ENCODE assay signal across 16 cellular contexts in the genomic region with DNA sequence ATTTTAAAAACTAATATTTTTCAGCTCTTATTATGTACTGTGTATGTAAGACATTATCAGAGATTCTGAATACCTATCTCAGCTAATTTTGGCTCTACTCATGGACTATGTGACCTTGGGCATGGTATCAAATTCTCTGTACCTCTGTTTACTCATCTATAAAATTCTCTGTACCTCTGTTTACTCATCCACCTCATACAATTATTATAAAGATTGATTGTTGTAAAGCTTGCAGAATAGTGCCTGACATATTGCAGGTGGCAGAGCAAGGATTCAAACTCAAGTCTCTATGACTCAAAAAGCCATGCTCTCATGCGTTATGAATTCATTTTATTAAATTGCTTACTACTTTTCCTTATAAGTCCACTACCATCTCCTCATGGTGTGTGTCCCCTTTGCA.
"Had no signal": no experiment of that assay in that cellular context is flagged by ENCODE, and none has a peak within 500 bp of the region (broad histone marks: within the 10 kb centered on the region; RNA-seq: fewer than 3 reads in every experiment).

No MANE protein-coding gene starts in this region.

- DNase-seq: activated CD4-positive, alpha-beta T cell treated with anti-CD3 and anti-CD28 coated beads, Interleukin-2, amount 50 U/mL, for 1 hour; activated CD4-positive, CD25-positive, alpha-beta regulatory T cell treated with anti-CD3 and anti-CD28 coated beads, Interleukin-2, amount 50 U/mL, for 72 hours; activated CD8-positive, alpha-beta memory T cell treated with anti-CD3 and anti-CD28 coated beads for 24 hours; activated CD8-positive, alpha-beta memory T cell treated with anti-CD3 and anti-CD28 coated beads, Interleukin-2, amount 50 U/mL, for 48 hours; activated effector memory CD4-positive, alpha-beta T cell treated with Interleukin-2 at 50 U/mL for 16 hours; activated naive CD4-positive, alpha-beta T cell treated with anti-CD3 and anti-CD28 coated beads, Interleukin-2, amount 50 U/mL, for 16 hours; activated T-cell treated with anti-CD3 and anti-CD28 coated beads, Interleukin-2, amount 50 U/mL, for 48 hours; colonic mucosa; endodermal cell; foreskin fibroblast; mesenchymal stem cell; naive thymus-derived CD4-positive, alpha-beta T cell; stimulated activated CD4-positive, alpha-beta T cell treated with anti-CD3 and anti-CD28 coated beads, Interleukin-1b, Interleukin-23, amount 100 ng/mL, for 48 hours; stimulated activated naive CD4-positive, alpha-beta T cell treated with Interleukin-2 at 50 U/mL for 16 hours; substantia nigra; uterus had no signal

- ATAC-seq: naive thymus-derived CD4-positive, alpha-beta T cell had no signal
